8 cellular contexts compared by ENCODE assay signal in the genomic region with DNA sequence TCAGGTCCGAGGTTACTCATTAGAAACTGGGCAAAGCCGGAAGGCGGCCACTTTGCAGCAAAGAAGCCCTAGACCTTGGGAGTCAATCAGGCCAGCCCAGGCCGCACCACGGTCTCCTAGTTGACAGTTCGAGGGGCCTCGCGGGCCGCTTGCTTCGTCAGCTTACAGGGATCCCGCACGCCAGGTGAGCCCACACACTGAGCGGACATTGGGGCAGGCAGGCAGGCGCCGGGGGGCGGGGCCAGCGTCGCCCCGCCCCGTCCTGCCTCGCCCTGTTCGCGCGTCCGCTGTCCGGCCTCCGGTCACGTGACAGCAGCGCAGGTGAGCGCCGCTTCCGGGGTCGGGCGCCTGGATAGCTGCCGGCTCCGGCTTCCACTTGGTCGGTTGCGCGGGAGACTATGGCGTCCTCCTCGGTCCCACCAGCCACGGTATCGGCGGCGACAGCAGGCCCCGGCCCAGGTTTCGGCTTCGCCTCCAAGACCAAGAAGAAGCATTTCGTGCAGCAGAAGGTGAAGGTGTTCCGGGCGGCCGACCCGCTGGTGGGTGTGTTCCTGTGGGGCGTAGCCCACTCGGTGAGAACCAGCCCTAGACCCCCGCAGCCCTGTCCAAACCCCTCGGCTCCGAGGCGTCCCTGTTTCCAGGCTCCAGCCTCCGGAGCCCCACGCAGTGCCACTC. TPM values are rescaled to one million over a fixed set of nuclear protein-coding genes. Genes with fewer than 3 reads are reported as not detected.
DNase-seq lines count a peak whose midpoint lies in the region; ATAC-seq and TF ChIP-seq lines count a peak whose summit lies in the region.

Gene PIP4K2C, plus strand, starts transcription at position 301 of the 675 bp plus-strand sequence. Its CDS starts 98 bp downstream, at position 399.

- H3K4me3 Mint-ChIP-seq in T-helper 17 cell = peak within 1 kb of the TSS; percentile 90

- H3K27me3 Mint-ChIP-seq in T-helper 17 cell = no peaks in the 10 kb centered on the region

- H3K36me3 ChIP-seq in right atrium auricular region (peaks cover 6% of the 10 kb centered on the region), psoas muscle (ENCODE audit: insufficient read depth in 1 of 2, low read depth in 1 of 2) (peaks cover 0 to 24% of the 10 kb centered on the region in 2 donors), urinary bladder (ENCODE audit: insufficient read depth) (no peaks in the 10 kb centered on the region)

- WGBS in psoas muscle, 3 donors = 0 to 1% (median 1%) methylated on average over 56 to 61 of the region's 61 CpGs
- under 1% methylated on average over 61 of the region's 61 CpGs for WGBS in urinary bladder

- ATAC-seq in HG02642 (IDR thresholded peaks at IDR 0.05; ENCODE audit: poor library complexity, unreplicated experiment) (peak; percentile 95), T-helper 17 cell (peak; percentile 93), psoas muscle (peak; percentile 97 to 99 (median 99))

- intact Hi-C loops in psoas muscle (cut with DNase I) = no loop called here

- peak within 1 kb of the TSS; percentile 81 for H3K27ac Mint-ChIP-seq in T-helper 17 cell

- TF ChIP-seq CTCF in GM13976 (IDR thresholded peaks at IDR 0.05; ENCODE audit: borderline replicate concordance, control extremely low read depth, extremely low read depth, insufficient read depth, missing control alignments) = no peak
- TF ChIP-seq CTCF in right atrium auricular region (IDR thresholded peaks at IDR 0.05) = no peak
- TF ChIP-seq CTCF in psoas muscle (IDR thresholded peaks at IDR 0.05) = no peak

- H3K9me3 ChIP-seq in T-helper 17 cell (ENCODE audit: control insufficient read depth, low read length, poor library complexity, severe bottlenecking) (no peaks in the 10 kb centered on the region), right atrium auricular region (no peaks in the 10 kb centered on the region), psoas muscle (no peaks in the 10 kb centered on the region)

- DNase-seq in GM13976 (ENCODE audit: low spot score) (peak; percentile 98), NCI-H128 (lab: John Stamatoyannopoulos, UW; ENCODE audit: unreplicated experiment) (peak; percentile 55), T-helper 17 cell (peak; percentile 52 to 84 (median 79)), amygdala (lab: John Stamatoyannopoulos, UW) (peak in 55 of 56 donors; percentile 22 to 85 (median 63)), right atrium auricular region (ENCODE audit: low spot score) (peak; percentile 71), psoas muscle (peak; percentile 74 to 81)

- H3K4me1 Mint-ChIP-seq in T-helper 17 cell = peaks cover 23% of the 10 kb centered on the region

- peaks cover 2% of the 10 kb centered on the region for H3K36me3 Mint-ChIP-seq in T-helper 17 cell (ENCODE audit: low read depth)

- H3K27me3 ChIP-seq in right atrium auricular region = no peaks in the 10 kb centered on the region
- H3K27me3 ChIP-seq in psoas muscle (ENCODE audit: insufficient read depth in 3 of 3, low read length in 2 of 3) = peaks cover 0 to 7% (median 2%) of the 10 kb centered on the region in 3 donors

- in situ Hi-C loops in GM13976 (cut with MboI; ENCODE audit: low sequenced_read_pairs, unreplicated experiment) = no loop called here

- peak within 1 kb of the TSS; percentile 73 to 96 for H3K4me3 ChIP-seq in right atrium auricular region
- peak within 1 kb of the TSS; percentile 70 for H3K4me3 ChIP-seq in psoas muscle
- peak within 1 kb of the TSS; percentile 84 for H3K4me3 ChIP-seq in urinary bladder (ENCODE audit: low read depth, low read length)

- H3K27ac ChIP-seq in right atrium auricular region (peak within 1 kb of the TSS; percentile 69 to 80), psoas muscle (peak within 1 kb of the TSS; percentile 41), urinary bladder (ENCODE audit: low read depth) (no peak within 1 kb of the TSS)

- H3K4me1 ChIP-seq in right atrium auricular region (peaks cover 0 to 13% of the 10 kb centered on the region in 2 donors), psoas muscle (no peaks in the 10 kb centered on the region), urinary bladder (ENCODE audit: insufficient read depth) (no peaks in the 10 kb centered on the region)

RNA-seq across cellular contexts. Expression of gene PIP4K2C, which starts in this region (rescaled TPM):
- 10 to 100 TPM; 28.9 to 32.2 TPM for total RNA-seq in T-helper 17 cell
- total RNA-seq in right atrium auricular region = 10 to 100 TPM; 22.1 to 25.2 TPM
- total RNA-seq in psoas muscle = 10 to 100 TPM in 2 of 4 donors, 1 to 10 TPM in 2; 8.1 to 13.3 (median 9.9) TPM
- polyA plus RNA-seq in psoas muscle = 10 to 100 TPM in 2 of 3 donors, 1 to 10 TPM in 1; 7.7 to 16.4 (median 16.0) TPM
- total RNA-seq in urinary bladder = 9.5 TPM
- 26.8 TPM for polyA plus RNA-seq in urinary bladder
